In genomic region chr18:73924836-73925235, GRCh38 we compare ENCODE assay signal across 22 cellular contexts.
DNase-seq lines count a peak whose midpoint lies in the region; ATAC-seq, FAIRE-seq and TF ChIP-seq lines count a peak whose summit lies in the region.
"Had no signal": no experiment of that assay in that cellular context is flagged by ENCODE, and none has a peak within 500 bp of the region (broad histone marks: within the 10 kb centered on the region; RNA-seq: fewer than 3 reads in every experiment).

No MANE protein-coding gene starts in this region.

- H3K36me3 ChIP-seq in bronchial epithelial cell (ENCODE audit: control insufficient read depth, insufficient read depth, low read length), result no peaks in the 10 kb centered on the region
- H3K36me3 ChIP-seq in BE2C, result no peaks in the 10 kb centered on the region
- H3K36me3 ChIP-seq in left lung, result no peaks in the 10 kb centered on the region
- H3K36me3 ChIP-seq: HAP-1 had no signal

- ATAC-seq in foreskin keratinocyte, result no peak
- ATAC-seq in left lung, result no peak

- H3K27me3 ChIP-seq in bronchial epithelial cell (ENCODE audit: control insufficient read depth, insufficient read depth, low read length) (no peaks in the 10 kb centered on the region), foreskin keratinocyte (no peaks in the 10 kb centered on the region), BE2C (no peaks in the 10 kb centered on the region), left lung (no peaks in the 10 kb centered on the region)

- H3K4me3 ChIP-seq in bronchial epithelial cell (ENCODE audit: low read depth, low read length), result no peak overlapping the region
- H3K4me3 ChIP-seq in BE2C (ENCODE audit: low read depth, low read length), result no peak overlapping the region
- H3K4me3 ChIP-seq in left lung, result no peak overlapping the region
- H3K4me3 ChIP-seq: HAP-1 had no signal

- no peaks in the 10 kb centered on the region for H3K4me1 ChIP-seq in foreskin keratinocyte
- H3K4me1 ChIP-seq in BE2C, result no peaks in the 10 kb centered on the region
- no peaks in the 10 kb centered on the region for H3K4me1 ChIP-seq in left lung
- H3K4me1 ChIP-seq: HAP-1 had no signal

- intact Hi-C loops in left lung (cut with DNase I), result no loop called here

- H3K27ac ChIP-seq in foreskin keratinocyte (no peak overlapping the region), left lung (no peak overlapping the region)

- DNase-seq in EH (ENCODE audit: low read depth), result peak; percentile 23
- DNase-seq in M059J (ENCODE audit: low read depth), result peak; percentile 35
- DNase-seq in bronchial epithelial cell (ENCODE audit: low read depth), result peak; percentile 26
- DNase-seq in foreskin keratinocyte, result peak; percentile 54 to 72
- DNase-seq in BE2C, result no peak
- DNase-seq in HPDE6-E6E7 (ENCODE audit: extremely low spot score), result no peak
- DNase-seq in NAMALWA (ENCODE audit: low spot score), result no peak
- no peak for DNase-seq in left lung
- DNase-seq: DMS153, DND-41, GOT3, Karpas-422, MV-4-11, NCI-H1105 treated with DMSO at 0.1 percent for 48 hours, NCI-H146, NCI-H1930, NCI-H2107, NCI-H524, NCI-H774, SHP77 had no signal

- FAIRE-seq in bronchial epithelial cell (lab: Jason Lieb, UNC), result peak; percentile 18
- FAIRE-seq: RCC 7860 had no signal

- H3K9me3 ChIP-seq in BE2C, result no peaks in the 10 kb centered on the region
- no peaks in the 10 kb centered on the region for H3K9me3 ChIP-seq in left lung
- H3K9me3 ChIP-seq: HAP-1 had no signal

- TF ChIP-seq CTCF in bronchial epithelial cell (IDR thresholded peaks at IDR 0.05; ENCODE audit: insufficient read depth, low read length, severe bottlenecking) (no peak), foreskin keratinocyte (conservative IDR thresholded peaks at IDR 0.05) (no peak), BE2C (IDR thresholded peaks at IDR 0.05; ENCODE audit: low read depth, low read length) (no peak), left lung (IDR thresholded peaks at IDR 0.05) (no peak)

Comparison
In these comparisons a context has a peak if more than half of its experiments do, and no peak if none do; other contexts are left out.
1. DNase-seq: peak in EH (single experiment), M059J (single experiment), bronchial epithelial cell (single experiment) and foreskin keratinocyte (2 of 2); none in BE2C (single experiment), HPDE6-E6E7 (single experiment), NAMALWA (single experiment) and left lung (0 of 2).